Comparison of ENCODE assay signal across 24 cellular contexts in the genomic region with DNA sequence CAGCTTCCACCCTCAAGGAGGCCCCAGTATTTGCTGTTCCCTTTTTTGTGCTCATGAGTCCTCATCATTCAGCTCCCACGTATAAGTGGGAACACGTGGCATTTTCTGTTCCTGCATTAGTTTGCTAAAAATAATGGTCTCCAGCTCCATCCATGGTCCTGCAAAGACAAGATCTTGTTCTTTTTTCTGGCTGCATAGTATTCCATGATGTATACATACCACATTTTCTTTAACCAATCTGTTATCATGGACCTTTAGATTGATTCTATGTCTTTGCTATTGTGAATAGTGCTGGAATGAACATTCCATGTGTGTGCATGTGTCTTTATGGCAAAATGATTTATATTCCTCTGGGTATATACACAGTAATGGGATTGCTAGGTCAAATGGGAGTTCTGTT. TPM values are rescaled to one million over a fixed set of nuclear protein-coding genes. Genes with fewer than 3 reads are reported as not detected.
"Had no signal": no experiment of that assay in that cellular context is flagged by ENCODE, and none has a peak within 500 bp of the region (broad histone marks: within the 10 kb centered on the region; RNA-seq: fewer than 3 reads in every experiment).

No MANE protein-coding gene starts in this region.

- H3K4me3 Mint-ChIP-seq: naive thymus-derived CD8-positive, alpha-beta T cell; stimulated activated memory B cell treated with anti-CD40 and anti-IgM and Interleukin-4, amounts not matched to agents 10 μg/mL and 1 μg/mL and 100 μg/mL, for 72 hours had no signal

- H3K4me3 ChIP-seq: esophagus squamous epithelium, gastroesophageal sphincter, mucosa of descending colon, psoas muscle, spleen, stomach, thoracic aorta, transverse colon had no signal

- H3K27ac Mint-ChIP-seq: stimulated activated memory B cell treated with anti-CD40 and anti-IgM and Interleukin-4, amounts not matched to agents 10 μg/mL and 1 μg/mL and 100 μg/mL, for 72 hours had no signal

- H3K4me1 Mint-ChIP-seq: stimulated activated memory B cell treated with anti-CD40 and anti-IgM and Interleukin-4, amounts not matched to agents 10 μg/mL and 1 μg/mL and 100 μg/mL, for 72 hours had no signal

- H3K27me3 Mint-ChIP-seq: naive thymus-derived CD8-positive, alpha-beta T cell; stimulated activated memory B cell treated with anti-CD40 and anti-IgM and Interleukin-4, amounts not matched to agents 10 μg/mL and 1 μg/mL and 100 μg/mL, for 72 hours had no signal

- H3K27me3 ChIP-seq: esophagus squamous epithelium, gastroesophageal sphincter, neutrophil, spleen, stomach, transverse colon had no signal

- ATAC-seq: gastroesophageal sphincter; left lobe of liver; mucosa of descending colon; naive thymus-derived CD8-positive, alpha-beta T cell; psoas muscle; sciatic nerve; stimulated activated memory B cell treated with anti-CD40 and anti-IgM and Interleukin-4, amounts not matched to agents 10 μg/mL and 1 μg/mL and 100 μg/mL, for 72 hours had no signal

- H3K9me3 ChIP-seq: esophagus squamous epithelium, gastroesophageal sphincter, mucosa of descending colon, neutrophil, psoas muscle, stomach, thoracic aorta, transverse colon had no signal

- DNase-seq: dermis blood vessel endothelial cell; esophagus squamous epithelium; foreskin fibroblast; glutamatergic neuron; islet precursor cell; mucosa of descending colon; naive thymus-derived CD8-positive, alpha-beta T cell; psoas muscle; retina; spleen; stimulated activated CD4-positive, alpha-beta T cell treated with anti-CD3 and anti-CD28 coated beads, Interleukin-15, amount 100 ng/mL, for 24 hours; stimulated activated CD4-positive, alpha-beta T cell treated with anti-CD3 and anti-CD28 coated beads, Interleukin-1b, Interleukin-23, amount 100 ng/mL, for 48 hours; stimulated activated CD4-positive, alpha-beta T cell treated with anti-CD3 and anti-CD28 coated beads, Interleukin-4, amount 100 ng/mL, for 24 hours; stomach; substantia nigra; transverse colon had no signal

- H3K4me1 ChIP-seq: esophagus squamous epithelium, gastroesophageal sphincter, psoas muscle, spleen, stomach, transverse colon had no signal

RNA-seq across cellular contexts. Expression of a gene that starts 49.8 kb away (rescaled TPM):
- total RNA-seq: epithelial cell of proximal tubule, esophagus squamous epithelium, left lobe of liver, psoas muscle, sciatic nerve, transverse colon, ureter had no signal
